ENCODE assay signal across 12 cellular contexts in genomic region chr2:191713837-191714236, GRCh38. TPM values are rescaled to one million over a fixed set of nuclear protein-coding genes. Genes with fewer than 3 reads are reported as not detected.
DNase-seq lines count a peak whose midpoint lies in the region; ATAC-seq, FAIRE-seq and TF ChIP-seq lines count a peak whose summit lies in the region.
"Had no signal": no experiment of that assay in that cellular context is flagged by ENCODE, and none has a peak within 500 bp of the region (broad histone marks: within the 10 kb centered on the region; RNA-seq: fewer than 3 reads in every experiment).

No MANE protein-coding gene starts in this region.

- TF ChIP-seq RAD21 in A549 (conservative IDR thresholded peaks at IDR 0.05 in 1 of 2, IDR thresholded peaks at IDR 0.05 in 1 of 2), result peak; percentile 15 to 55; a peak in 3 of 5 replicates

- no peak for TF ChIP-seq POLR2A in A549 (IDR thresholded peaks at IDR 0.05; ENCODE audit: low read length)

- H3K4me3 ChIP-seq in A549 (no peak overlapping the region), GM12864 (ENCODE audit: low read depth, low read length) (no peak overlapping the region), bronchial epithelial cell (ENCODE audit: low read depth, low read length) (no peak overlapping the region)
- H3K4me3 ChIP-seq: SJSA1 had no signal

- no peaks in the 10 kb centered on the region for H3K4me1 ChIP-seq in A549

- no peaks in the 10 kb centered on the region for H3K27me3 ChIP-seq in bronchial epithelial cell (ENCODE audit: control insufficient read depth, insufficient read depth, low read length)
- H3K27me3 ChIP-seq: SJSA1 had no signal

- H3K9me3 ChIP-seq in A549, result no peaks in the 10 kb centered on the region
- H3K9me3 ChIP-seq: SJSA1 had no signal

- peak; percentile 25; the same call in 1 of the 3 replicates for TF ChIP-seq CTCF in A549 (IDR thresholded peaks at IDR 0.05)
- peak; percentile 3 for TF ChIP-seq CTCF in GM12864 (IDR thresholded peaks at IDR 0.05; ENCODE audit: low read depth, low read length, missing control alignments)
- TF ChIP-seq CTCF in bronchial epithelial cell (IDR thresholded peaks at IDR 0.05; ENCODE audit: insufficient read depth, low read length, severe bottlenecking), result peak; percentile 38

- CTCF ChIA-PET in A549 (lab: Yijun Ruan, JAX), result interaction anchor here (1.7 kb wide), 1 partner anchor 448 kb away, joined by 4 read pairs; no protein-coding TSS in a partner anchor

- DNase-seq in A549 (ENCODE audit: low read depth in 1 of 2, low spot score in 1 of 2) (peak in 1 of 2 experiments; percentile 59), GM12864 (ENCODE audit: low read depth) (no peak), M059J (ENCODE audit: low read depth) (peak; percentile 12), bronchial epithelial cell (ENCODE audit: low read depth) (no peak), superior temporal gyrus (ENCODE audit: extremely low spot score) (no peak), urothelium cell line (ENCODE audit: low spot score) (no peak), globus pallidus (ENCODE audit: low spot score) (no peak), NCI-H526 treated with DMSO at 0.1 percent for 48 hours (lab: John Stamatoyannopoulos, UW) (no peak)
- DNase-seq: H7, NCI-H1436, nucleus accumbens had no signal

- POLR2A ChIA-PET in A549 (lab: Yijun Ruan, JAX), result no interaction called here

- no peak for TF ChIP-seq EP300 in A549 (IDR thresholded peaks at IDR 0.05)

- WGBS in A549 (ENCODE audit: missing lambda C conversion rate), result 18% methylated on average over 1 of the region's 1 CpG

- no peaks in the 10 kb centered on the region for H3K36me3 ChIP-seq in bronchial epithelial cell (ENCODE audit: control insufficient read depth, insufficient read depth, low read length)

- FAIRE-seq in A549 (lab: Jason Lieb, UNC) (no peak), bronchial epithelial cell (lab: Jason Lieb, UNC) (no peak), urothelium cell line (lab: Jason Lieb, UNC) (no peak)

- no peak overlapping the region for H3K4me2 ChIP-seq in A549

- H3K27ac ChIP-seq in A549, result no peak overlapping the region
- H3K27ac ChIP-seq: SJSA1 had no signal

- peak; percentile 90 to 96 for ATAC-seq in A549

TF ChIP-seq in A549, 52 proteins besides CTCF, POLR2A, EP300 and RAD21:
- peak; percentile 17; the same call in 1 of the 3 replicates for TF ChIP-seq SMC3 (IDR thresholded peaks at IDR 0.05)
- no peak for TF ChIP-seq NFE2L2 (conservative IDR thresholded peaks at IDR 0.05; ENCODE audit: low read length)
- TF ChIP-seq HES2 (IDR thresholded peaks at IDR 0.05), result no peak
- no peak for TF ChIP-seq NR3C1 (IDR thresholded peaks at IDR 0.05)

RNA-seq across cellular contexts. Expression of gene NABP1, which starts 35.9 kb away (rescaled TPM):
- polyA plus RNA-seq in A549 (2011; rRNA removed), result 13.6 and 22.4 TPM in 2 replicates
- 1.7 and 1.8 TPM in 2 replicates for polyA plus RNA-seq in A549 (2012; cell fraction: cytosol; rRNA removed)
- 2.9 and 4.9 TPM in 2 replicates for polyA plus RNA-seq in A549 (2012; cell fraction: nucleus; rRNA removed)
- polyA plus RNA-seq in A549 (2017; fragmentation: RNase III; extraction: RNeasy Plus Mini Kit Qiagen cat#74134 plus additional on column Dnase treatment), result 21.9 to 22.2 TPM (median 21.9 TPM) in 3 replicates
- 19.0 and 21.4 TPM in 2 replicates for polyA minus RNA-seq in A549 (2011; rRNA and poly(A)+ RNA removed)
- total RNA-seq in M059J (2014; rRNA removed; shearing (Covaris generic)), result 18.6 and 37.5 TPM in 2 replicates
- total RNA-seq in bronchial epithelial cell, result 45.5 and 70.0 TPM in 2 replicates
